In the genomic region with DNA sequence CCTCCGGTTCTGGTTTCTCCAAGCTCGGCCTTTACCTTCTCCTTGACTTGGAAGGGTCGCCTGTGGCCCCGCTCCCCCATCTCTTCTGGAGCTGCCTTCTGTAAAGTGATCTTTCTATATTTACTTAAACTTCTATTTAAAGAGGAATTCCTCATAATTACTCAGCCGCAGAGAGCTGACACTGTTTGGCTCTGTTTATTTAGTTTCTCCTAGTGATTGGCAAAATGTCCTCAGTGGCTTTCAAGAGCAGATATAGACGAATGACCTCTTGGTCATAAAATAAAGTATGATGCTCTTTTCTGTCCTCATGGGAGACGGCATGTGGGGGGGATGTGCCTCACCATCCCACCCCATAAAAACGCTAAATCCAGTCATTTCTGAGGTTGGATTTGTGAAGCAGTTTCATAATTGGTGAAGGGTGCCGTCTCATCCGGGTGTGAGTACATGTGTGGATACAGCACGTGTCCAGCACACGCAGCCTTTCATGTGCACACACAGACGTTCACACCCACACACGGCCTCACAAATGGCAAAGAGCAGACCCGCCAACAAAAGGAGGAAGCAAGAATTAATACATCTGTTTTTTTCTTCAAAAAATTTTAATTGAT, we compare ENCODE assay signal across 1 cellular context.
TF ChIP-seq lines count a peak whose summit lies in the region.

No MANE protein-coding gene starts in this region.

TF ChIP-seq in SK-N-SH, 30 proteins besides CTCF, POLR2A, EP300 and RAD21 (continued from another document):
- TF ChIP-seq, protein P1, sequence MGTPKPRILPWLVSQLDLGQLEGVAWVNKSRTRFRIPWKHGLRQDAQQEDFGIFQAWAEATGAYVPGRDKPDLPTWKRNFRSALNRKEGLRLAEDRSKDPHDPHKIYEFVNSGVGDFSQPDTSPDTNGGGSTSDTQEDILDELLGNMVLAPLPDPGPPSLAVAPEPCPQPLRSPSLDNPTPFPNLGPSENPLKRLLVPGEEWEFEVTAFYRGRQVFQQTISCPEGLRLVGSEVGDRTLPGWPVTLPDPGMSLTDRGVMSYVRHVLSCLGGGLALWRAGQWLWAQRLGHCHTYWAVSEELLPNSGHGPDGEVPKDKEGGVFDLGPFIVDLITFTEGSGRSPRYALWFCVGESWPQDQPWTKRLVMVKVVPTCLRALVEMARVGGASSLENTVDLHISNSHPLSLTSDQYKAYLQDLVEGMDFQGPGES (IDR thresholded peaks at IDR 0.05; ENCODE audit: low read depth, low read length) = no peak
- TF ChIP-seq GABPA (IDR thresholded peaks at IDR 0.05; ENCODE audit: low read depth) (no peak), TEAD4 (IDR thresholded peaks at IDR 0.05; ENCODE audit: borderline replicate concordance, insufficient read depth) (no peak), RFX5 (IDR thresholded peaks at IDR 0.05; ENCODE audit: low read length) (no peak), NRF1 (IDR thresholded peaks at IDR 0.05; ENCODE audit: low read depth, low read length) (no peak), YY1 (IDR thresholded peaks at IDR 0.05; ENCODE audit: low read depth) (no peak), MXI1 (IDR thresholded peaks at IDR 0.05; ENCODE audit: low read depth, low read length) (no peak)
- TF ChIP-seq, protein P2, sequence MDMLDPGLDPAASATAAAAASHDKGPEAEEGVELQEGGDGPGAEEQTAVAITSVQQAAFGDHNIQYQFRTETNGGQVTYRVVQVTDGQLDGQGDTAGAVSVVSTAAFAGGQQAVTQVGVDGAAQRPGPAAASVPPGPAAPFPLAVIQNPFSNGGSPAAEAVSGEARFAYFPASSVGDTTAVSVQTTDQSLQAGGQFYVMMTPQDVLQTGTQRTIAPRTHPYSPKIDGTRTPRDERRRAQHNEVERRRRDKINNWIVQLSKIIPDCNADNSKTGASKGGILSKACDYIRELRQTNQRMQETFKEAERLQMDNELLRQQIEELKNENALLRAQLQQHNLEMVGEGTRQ (IDR thresholded peaks at IDR 0.05; ENCODE audit: borderline replicate concordance, low read depth, low read length) = no peak
- TF ChIP-seq, protein P3, sequence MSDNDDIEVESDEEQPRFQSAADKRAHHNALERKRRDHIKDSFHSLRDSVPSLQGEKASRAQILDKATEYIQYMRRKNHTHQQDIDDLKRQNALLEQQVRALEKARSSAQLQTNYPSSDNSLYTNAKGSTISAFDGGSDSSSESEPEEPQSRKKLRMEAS (IDR thresholded peaks at IDR 0.05; ENCODE audit: low read depth) = no peak
- TF ChIP-seq, protein P4, sequence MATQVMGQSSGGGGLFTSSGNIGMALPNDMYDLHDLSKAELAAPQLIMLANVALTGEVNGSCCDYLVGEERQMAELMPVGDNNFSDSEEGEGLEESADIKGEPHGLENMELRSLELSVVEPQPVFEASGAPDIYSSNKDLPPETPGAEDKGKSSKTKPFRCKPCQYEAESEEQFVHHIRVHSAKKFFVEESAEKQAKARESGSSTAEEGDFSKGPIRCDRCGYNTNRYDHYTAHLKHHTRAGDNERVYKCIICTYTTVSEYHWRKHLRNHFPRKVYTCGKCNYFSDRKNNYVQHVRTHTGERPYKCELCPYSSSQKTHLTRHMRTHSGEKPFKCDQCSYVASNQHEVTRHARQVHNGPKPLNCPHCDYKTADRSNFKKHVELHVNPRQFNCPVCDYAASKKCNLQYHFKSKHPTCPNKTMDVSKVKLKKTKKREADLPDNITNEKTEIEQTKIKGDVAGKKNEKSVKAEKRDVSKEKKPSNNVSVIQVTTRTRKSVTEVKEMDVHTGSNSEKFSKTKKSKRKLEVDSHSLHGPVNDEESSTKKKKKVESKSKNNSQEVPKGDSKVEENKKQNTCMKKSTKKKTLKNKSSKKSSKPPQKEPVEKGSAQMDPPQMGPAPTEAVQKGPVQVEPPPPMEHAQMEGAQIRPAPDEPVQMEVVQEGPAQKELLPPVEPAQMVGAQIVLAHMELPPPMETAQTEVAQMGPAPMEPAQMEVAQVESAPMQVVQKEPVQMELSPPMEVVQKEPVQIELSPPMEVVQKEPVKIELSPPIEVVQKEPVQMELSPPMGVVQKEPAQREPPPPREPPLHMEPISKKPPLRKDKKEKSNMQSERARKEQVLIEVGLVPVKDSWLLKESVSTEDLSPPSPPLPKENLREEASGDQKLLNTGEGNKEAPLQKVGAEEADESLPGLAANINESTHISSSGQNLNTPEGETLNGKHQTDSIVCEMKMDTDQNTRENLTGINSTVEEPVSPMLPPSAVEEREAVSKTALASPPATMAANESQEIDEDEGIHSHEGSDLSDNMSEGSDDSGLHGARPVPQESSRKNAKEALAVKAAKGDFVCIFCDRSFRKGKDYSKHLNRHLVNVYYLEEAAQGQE (IDR thresholded peaks at IDR 0.05; ENCODE audit: low read depth, low read length) = no peak
